ENCODE assay signal across 31 cellular contexts in the genomic region with DNA sequence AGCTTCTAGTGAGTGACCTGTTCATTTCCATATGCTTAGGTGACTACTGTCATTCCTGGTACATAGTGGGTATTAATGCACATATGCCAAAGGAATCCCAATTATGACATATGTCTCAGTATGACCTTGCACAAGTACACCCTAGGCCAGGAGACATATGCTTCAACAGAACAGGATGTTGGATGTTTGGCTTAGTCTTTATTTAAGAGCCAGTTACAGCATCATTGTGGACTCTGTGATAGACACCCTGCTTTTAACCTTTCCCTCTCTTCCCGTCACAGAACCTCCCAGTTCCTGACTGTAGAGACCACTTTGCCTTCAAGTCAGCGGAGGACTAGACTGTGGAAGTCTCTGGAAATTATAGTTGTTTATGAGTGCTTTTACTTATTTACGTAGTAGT.
"Had no signal": no experiment of that assay in that cellular context is flagged by ENCODE, and none has a peak within 500 bp of the region (broad histone marks: within the 10 kb centered on the region; RNA-seq: fewer than 3 reads in every experiment).

No MANE protein-coding gene starts in this region.

- FAIRE-seq: astrocyte, bronchial epithelial cell, frontal cortex had no signal

- H3K27me3 Mint-ChIP-seq: activated CD4-positive, alpha-beta memory T cell treated with anti-CD3 and anti-CD28 coated beads, Interleukin-2, amount 10 ng/mL, durations not matched to agents 7 days and 5 days; activated CD4-positive, alpha-beta T cell treated with anti-CD3 and anti-CD28 coated beads, Interleukin-2, amount 10 ng/mL, durations not matched to agents 7 days and 5 days; activated naive CD8-positive, alpha-beta T cell; activated T-cell treated with anti-CD3 and anti-CD28 coated beads, Interleukin-2, amount 50 U/mL, for 24 hours; central memory CD8-positive, alpha-beta T cell; dendritic cell treated with granulocyte-macrophage colony-stimulating factor and Interleukin-4, amounts not matched to agents 40 ng/mL and 50 ng/mL, for 4 days; T-helper 17 cell had no signal

- DNase-seq: activated CD4-positive, alpha-beta memory T cell treated with anti-CD3 and anti-CD28 coated beads, Interleukin-2, amount 10 ng/mL, durations not matched to agents 7 days and 5 days; activated CD4-positive, alpha-beta T cell treated with anti-CD3 and anti-CD28 coated beads for 1 hour; activated CD4-positive, alpha-beta T cell treated with anti-CD3 and anti-CD28 coated beads for 4 hours; activated CD4-positive, alpha-beta T cell treated with anti-CD3 and anti-CD28 coated beads, Interleukin-2, amount 10 ng/mL, durations not matched to agents 7 days and 5 days; activated CD4-positive, alpha-beta T cell treated with anti-CD3 and anti-CD28 coated beads, Interleukin-2, amount 50 U/mL, for 4 hours; activated CD8-positive, alpha-beta memory T cell treated with anti-CD3 and anti-CD28 coated beads, Interleukin-2, amount 50 U/mL, for 48 hours; activated gamma-delta T cell; activated naive CD4-positive, alpha-beta T cell; activated naive CD4-positive, alpha-beta T cell treated with anti-CD3 and anti-CD28 coated beads, Interleukin-2, amount 50 U/mL, for 16 hours; activated T-cell treated with anti-CD3 and anti-CD28 coated beads for 4 hours; activated T-cell treated with anti-CD3 and anti-CD28 coated beads, Interleukin-2, amount 50 U/mL, for 24 hours; activated T-cell treated with anti-CD3 and anti-CD28 coated beads, Interleukin-2, amount 50 U/mL, for 72 hours; amniotic stem cell; anterior cingulate cortex; brain microvascular endothelial cell; dorsolateral prefrontal cortex; effector memory CD4-positive, alpha-beta T cell; endodermal cell; foreskin fibroblast; head of caudate nucleus; T-helper 17 cell; T1000 had no signal

- H3K27ac ChIP-seq: brain microvascular endothelial cell, coronary artery, dorsolateral prefrontal cortex had no signal

- H3K4me3 Mint-ChIP-seq: activated CD4-positive, alpha-beta memory T cell treated with anti-CD3 and anti-CD28 coated beads, Interleukin-2, amount 10 ng/mL, durations not matched to agents 7 days and 5 days; activated CD4-positive, alpha-beta T cell treated with anti-CD3 and anti-CD28 coated beads, Interleukin-2, amount 10 ng/mL, durations not matched to agents 7 days and 5 days; activated naive CD8-positive, alpha-beta T cell; activated T-cell treated with anti-CD3 and anti-CD28 coated beads, Interleukin-2, amount 50 U/mL, for 24 hours; activated T-cell treated with anti-CD3 and anti-CD28 coated beads, Interleukin-2, amount 50 U/mL, for 72 hours; central memory CD8-positive, alpha-beta T cell; dendritic cell treated with granulocyte-macrophage colony-stimulating factor and Interleukin-4, amounts not matched to agents 40 ng/mL and 50 ng/mL, for 4 days; endodermal cell; T-helper 17 cell; T-helper 2 cell treated with Interferon-gamma antibody and Interleukin-4, amounts not matched to agents 5 μg/mL and 100 μg/mL, for 36 hours had no signal

- H3K4me3 ChIP-seq: coronary artery, dorsolateral prefrontal cortex had no signal

- H3K27ac Mint-ChIP-seq: activated CD4-positive, alpha-beta memory T cell treated with anti-CD3 and anti-CD28 coated beads, Interleukin-2, amount 10 ng/mL, durations not matched to agents 7 days and 5 days; activated CD4-positive, alpha-beta T cell treated with anti-CD3 and anti-CD28 coated beads, Interleukin-2, amount 10 ng/mL, durations not matched to agents 7 days and 5 days; activated naive CD8-positive, alpha-beta T cell; activated T-cell treated with anti-CD3 and anti-CD28 coated beads, Interleukin-2, amount 50 U/mL, for 24 hours; activated T-cell treated with anti-CD3 and anti-CD28 coated beads, Interleukin-2, amount 50 U/mL, for 72 hours; dendritic cell treated with granulocyte-macrophage colony-stimulating factor and Interleukin-4, amounts not matched to agents 40 ng/mL and 50 ng/mL, for 4 days; endodermal cell; T-helper 17 cell; T-helper 2 cell treated with Interferon-gamma antibody and Interleukin-4, amounts not matched to agents 5 μg/mL and 100 μg/mL, for 36 hours had no signal

- H3K9me3 Mint-ChIP-seq: activated T-cell treated with anti-CD3 and anti-CD28 coated beads, Interleukin-2, amount 50 U/mL, for 24 hours; central memory CD8-positive, alpha-beta T cell; dendritic cell treated with granulocyte-macrophage colony-stimulating factor and Interleukin-4, amounts not matched to agents 40 ng/mL and 50 ng/mL, for 4 days; endodermal cell; T-helper 2 cell treated with Interferon-gamma antibody and Interleukin-4, amounts not matched to agents 5 μg/mL and 100 μg/mL, for 36 hours had no signal

- ATAC-seq: activated T-cell treated with anti-CD3 and anti-CD28 coated beads, Interleukin-2, amount 50 U/mL, for 72 hours; esophagus mucosa; T-helper 17 cell had no signal

- H3K27me3 ChIP-seq: brain microvascular endothelial cell, dorsolateral prefrontal cortex had no signal

- H3K36me3 ChIP-seq: brain microvascular endothelial cell had no signal
